27 cellular contexts compared by ENCODE assay signal in genomic region chr20:32960222-32960518, GRCh38. TPM values are rescaled to one million over a fixed set of nuclear protein-coding genes. Genes with fewer than 3 reads are reported as not detected.
"Had no signal": no experiment of that assay in that cellular context is flagged by ENCODE, and none has a peak within 500 bp of the region (broad histone marks: within the 10 kb centered on the region; RNA-seq: fewer than 3 reads in every experiment).

No MANE protein-coding gene starts in this region.

- H3K27me3 ChIP-seq: ascending aorta, body of pancreas had no signal

- DNase-seq: activated CD4-positive, alpha-beta T cell treated with anti-CD3 and anti-CD28 coated beads, Interleukin-2, amount 50 U/mL, for 1 hour; activated CD4-positive, CD25-positive, alpha-beta regulatory T cell; activated CD8-positive, alpha-beta memory T cell treated with anti-CD3 and anti-CD28 coated beads, Interleukin-2, amount 10 ng/mL, durations not matched to agents 7 days and 5 days; activated effector memory CD4-positive, alpha-beta T cell treated with anti-CD3 and anti-CD28 coated beads, Interleukin-2, amount 50 U/mL, for 16 hours; activated naive CD4-positive, alpha-beta T cell treated with Interleukin-2 at 50 U/mL for 16 hours; activated naive CD8-positive, alpha-beta T cell treated with anti-CD3 and anti-CD28 coated beads, Interleukin-2, amount 50 U/mL, for 24 hours; activated T-cell treated with anti-CD3 and anti-CD28 coated beads, Interleukin-2, amount 50 U/mL, for 4 hours; amniotic stem cell; body of pancreas; cerebellar nuclear complex; Karpas-422; MM.1S; NCI-H1105; NCI-H1436; NCI-H1694 treated with DMSO at 0.1 percent for 48 hours; NCI-H2029 treated with DMSO at 0.1 percent for 48 hours; NCI-H510A treated with DMSO at 0.1 percent for 48 hours; NCI-H69; PC-9; SHP77 treated with DMSO at 0.1 percent for 48 hours; T-helper 17 cell; T-helper 9 cell had no signal

- H3K4me2 ChIP-seq: PC-9 had no signal

- H3K4me3 ChIP-seq: ascending aorta, body of pancreas, K562, PC-9 had no signal

- ATAC-seq: activated CD8-positive, alpha-beta memory T cell treated with anti-CD3 and anti-CD28 coated beads, Interleukin-2, amount 10 ng/mL, durations not matched to agents 7 days and 5 days; activated naive CD4-positive, alpha-beta T cell treated with anti-CD3 and anti-CD28 coated beads, Interleukin-2, amount 50 U/mL, for 72 hours; activated naive CD8-positive, alpha-beta T cell treated with anti-CD3 and anti-CD28 coated beads, Interleukin-2, amount 50 U/mL, for 24 hours; activated T-cell treated with anti-CD3 and anti-CD28 coated beads, Interleukin-2, amount 50 U/mL, for 4 hours; body of pancreas; T-helper 17 cell had no signal

- H3K9me3 ChIP-seq: body of pancreas had no signal

- H2AFZ ChIP-seq: PC-9 had no signal

- H3K36me3 ChIP-seq: ascending aorta had no signal

- FAIRE-seq: K562, TTC549 had no signal

- H3K27ac ChIP-seq: ascending aorta, body of pancreas, PC-9 had no signal

- H3K4me1 ChIP-seq: ascending aorta, body of pancreas had no signal

RNA-seq across cellular contexts. Expression of gene SUN5, which starts 44.1 kb away (rescaled TPM):
- total RNA-seq: activated CD8-positive, alpha-beta memory T cell treated with anti-CD3 and anti-CD28 coated beads, Interleukin-2, amount 10 ng/mL, durations not matched to agents 7 days and 5 days; activated naive CD4-positive, alpha-beta T cell treated with anti-CD3 and anti-CD28 coated beads, Interleukin-2, amount 50 U/mL, for 72 hours; activated T-cell treated with anti-CD3 and anti-CD28 coated beads, Interleukin-2, amount 50 U/mL, for 4 hours; ascending aorta; body of pancreas; K562; PC-9; SK-MEL-5; T-helper 17 cell had no signal
- polyA plus RNA-seq: K562 had no signal

RNA-seq across cellular contexts. Expression of gene BPIFB2, which starts 47.3 kb away (rescaled TPM):
- total RNA-seq: activated CD8-positive, alpha-beta memory T cell treated with anti-CD3 and anti-CD28 coated beads, Interleukin-2, amount 10 ng/mL, durations not matched to agents 7 days and 5 days; activated naive CD4-positive, alpha-beta T cell treated with anti-CD3 and anti-CD28 coated beads, Interleukin-2, amount 50 U/mL, for 72 hours; ascending aorta; body of pancreas; K562; PC-9; SK-MEL-5; T-helper 17 cell had no signal
- polyA plus RNA-seq: K562 had no signal
